ENCODE assay signal across 34 cellular contexts in genomic region chr15:67908756-67909155, GRCh38.
"Had no signal": no experiment of that assay in that cellular context is flagged by ENCODE, and none has a peak within 500 bp of the region (broad histone marks: within the 10 kb centered on the region; RNA-seq: fewer than 3 reads in every experiment).

No MANE protein-coding gene starts in this region.

- H3K27me3 ChIP-seq: MG63 had no signal

- H3K4me3 ChIP-seq: MG63 had no signal

- H3K9ac ChIP-seq: KMS-11 had no signal

- H3K27ac ChIP-seq: KMS-11 had no signal

- H3K36me3 ChIP-seq: MG63 had no signal

- H3K4me2 ChIP-seq: KMS-11 had no signal

- DNase-seq: Karpas-422, Kasumi-1, MG63, MM.1S, MV-4-11, NCI-H1048, NCI-H1092, NCI-H1092 treated with DMSO at 0.1 percent for 48 hours, NCI-H1105, NCI-H1105 treated with DMSO at 0.1 percent for 48 hours, NCI-H1417, NCI-H1417 treated with DMSO at 0.1 percent for 48 hours, NCI-H1436, NCI-H1436 treated with DMSO at 0.1 percent for 48 hours, NCI-H146, NCI-H1694, NCI-H1694 treated with DMSO at 0.1 percent for 48 hours, NCI-H187, NCI-H187 treated with DMSO at 0.1 percent for 48 hours, NCI-H1930, NCI-H2029, NCI-H2081, NCI-H2081 treated with DMSO at 0.1 percent for 48 hours, NCI-H2107, NCI-H2171, NCI-H2171 treated with DMSO at 0.1 percent for 48 hours, NCI-H2227 treated with DMSO at 0.1 percent for 48 hours, NCI-H226, NCI-H345, NCI-H446, NCI-H446 treated with DMSO at 0.1 percent for 48 hours, NCI-H510A, NCI-H510A treated with DMSO at 0.1 percent for 48 hours had no signal
